Comparison of ENCODE assay signal across 1 cellular context in genomic region chr2:207257291-207258190, GRCh38.
TF ChIP-seq lines count a peak whose summit lies in the region.

No MANE protein-coding gene starts in this region.

TF ChIP-seq in GM23338, 12 proteins besides CTCF, POLR2A, EP300 and RAD21:
- no peak for TF ChIP-seq EZH2 (IDR thresholded peaks at IDR 0.05; ENCODE audit: low read depth, unreplicated experiment)
- no peak for TF ChIP-seq ZNF462 (CRISPR knock-in tag; IDR thresholded peaks at IDR 0.05)
- TF ChIP-seq ZNF114 (CRISPR knock-in tag; IDR thresholded peaks at IDR 0.05) = no peak
- no peak for TF ChIP-seq REST (IDR thresholded peaks at IDR 0.05; ENCODE audit: unreplicated experiment)
- TF ChIP-seq NANOG (IDR thresholded peaks at IDR 0.05; ENCODE audit: borderline replicate concordance) = no peak
- no peak for TF ChIP-seq CREB1 (CRISPR knock-in tag; IDR thresholded peaks at IDR 0.05; ENCODE audit: low read depth)
- no peak for TF ChIP-seq ZNF331 (CRISPR knock-in tag; IDR thresholded peaks at IDR 0.05; ENCODE audit: low read depth)
- TF ChIP-seq STAT1 (IDR thresholded peaks at IDR 0.05; ENCODE audit: unreplicated experiment) = no peak
- TF ChIP-seq EZH2phosphoT487 (IDR thresholded peaks at IDR 0.05; ENCODE audit: unreplicated experiment) = no peak
- no peak for TF ChIP-seq ETS1 (IDR thresholded peaks at IDR 0.05)
- no peak for TF ChIP-seq POLR2AphosphoS5 (IDR thresholded peaks at IDR 0.05; ENCODE audit: low read depth)
- no peak for TF ChIP-seq JUNB (IDR thresholded peaks at IDR 0.05; ENCODE audit: unreplicated experiment)
